8 cellular contexts compared by ENCODE assay signal in the genomic region with DNA sequence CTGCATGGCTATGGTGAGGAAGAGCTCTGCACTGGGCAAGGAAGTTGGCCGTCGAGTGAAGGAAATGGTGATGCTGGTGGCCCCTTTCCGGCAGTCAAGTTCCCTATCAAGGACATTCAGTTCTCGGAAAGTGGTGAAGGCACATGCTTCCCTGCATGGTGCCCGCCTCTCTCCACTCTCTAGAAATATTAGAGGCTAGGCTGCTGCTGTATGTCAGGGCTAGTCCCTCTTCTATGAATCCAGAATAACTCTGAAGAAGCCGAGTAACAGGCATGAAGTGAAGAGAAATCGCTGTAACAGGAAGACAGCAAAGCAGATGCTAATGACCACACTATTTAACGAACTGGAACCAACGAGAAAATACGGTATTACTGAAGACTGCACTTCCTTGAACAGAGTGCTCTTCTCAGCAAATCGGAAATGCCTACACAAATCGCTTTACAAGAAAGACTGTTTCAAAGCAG. TPM values are rescaled to one million over a fixed set of nuclear protein-coding genes. Genes with fewer than 3 reads are reported as not detected.
A peak's percentile ranks its signal among the peaks of the same experiment; 100 is the strongest.
DNase-seq lines count a peak whose midpoint lies in the region; ATAC-seq and TF ChIP-seq lines count a peak whose summit lies in the region.

No MANE protein-coding gene starts in this region.

- H3K4me3 ChIP-seq in GM12875 (ENCODE audit: low read depth, low read length) (peak overlapping the region; percentile 32), duodenal mucosa (ENCODE audit: low read depth in 1 of 2, low read length in 2 of 2) (peak overlapping the region in 1 of 2 donors; percentile 44)

- H3K9me3 ChIP-seq in duodenal mucosa (ENCODE audit: control insufficient read depth in 1 of 2, low read length in 2 of 2): no peaks in the 10 kb centered on the region

- H3K27me3 ChIP-seq in duodenal mucosa (ENCODE audit: control insufficient read depth in 1 of 2, insufficient read depth in 2 of 2, low read length in 2 of 2): no peaks in the 10 kb centered on the region

- no peak for TF ChIP-seq CTCF in GM12875 (IDR thresholded peaks at IDR 0.05; ENCODE audit: borderline replicate concordance, insufficient read depth, low read depth, low read length)

- H3K27ac ChIP-seq in duodenal mucosa (ENCODE audit: low read depth, low read length): peak overlapping the region; percentile 61

- H3K36me3 ChIP-seq in duodenal mucosa (ENCODE audit: control insufficient read depth in 1 of 2, insufficient read depth in 2 of 2, low read length in 2 of 2): peaks cover 8 to 42% of the 10 kb centered on the region in 2 donors

- no peak overlapping the region for H3K9ac ChIP-seq in duodenal mucosa (ENCODE audit: low read depth in 1 of 2, low read length in 2 of 2)

- peak; percentile 55 for ATAC-seq in GM21515 (IDR thresholded peaks at IDR 0.05; ENCODE audit: unreplicated experiment)

- H3K4me1 ChIP-seq in duodenal mucosa (ENCODE audit: control insufficient read depth in 1 of 2, insufficient read depth in 2 of 2, low read length in 2 of 2): peaks cover 12 to 32% of the 10 kb centered on the region in 2 donors

- DNase-seq in Kasumi-1 (lab: John Stamatoyannopoulos, UW): peak; percentile 95 to 99
- peak; percentile 28 for DNase-seq in renal cortical epithelial cell (ENCODE audit: low read depth)
- no peak for DNase-seq in kidney glomerular epithelial cell (lab: John Stamatoyannopoulos, UW)
- DNase-seq in T-helper 9 cell: no peak
- DNase-seq in NK-92 treated with Interleukin-12 subunit alpha and Interleukin-12 subunit beta, amount 100 ng/mL, for 24 hours (lab: John Stamatoyannopoulos, UW): no peak

RNA-seq across cellular contexts. Expression of a gene that starts 5.4 kb away (rescaled TPM):
- total RNA-seq in renal cortical epithelial cell: 47.4 and 158 TPM in 2 replicates

RNA-seq across cellular contexts. Expression of a gene that starts 12.6 kb away (rescaled TPM):
- total RNA-seq in renal cortical epithelial cell: 14.8 and 24.3 TPM in 2 replicates

RNA-seq across cellular contexts. Expression of a gene that starts 17.9 kb away (rescaled TPM):
- not detected in 2 replicates for total RNA-seq in renal cortical epithelial cell

RNA-seq across cellular contexts. Expression of a gene that starts 55.3 kb away (rescaled TPM):
- total RNA-seq in renal cortical epithelial cell: 50.0 and 66.5 TPM in 2 replicates

Comparison
In these comparisons a context has a peak if more than half of its experiments do, and no peak if none do; other contexts are left out.
1. DNase-seq: peak in Kasumi-1 (2 of 2) and renal cortical epithelial cell (single experiment); none in kidney glomerular epithelial cell (single experiment), T-helper 9 cell (single experiment) and NK-92 treated with Interleukin-12 subunit alpha and Interleukin-12 subunit beta, amount 100 ng/mL, for 24 hours (single experiment).